8 cellular contexts compared by ENCODE assay signal in the genomic region with DNA sequence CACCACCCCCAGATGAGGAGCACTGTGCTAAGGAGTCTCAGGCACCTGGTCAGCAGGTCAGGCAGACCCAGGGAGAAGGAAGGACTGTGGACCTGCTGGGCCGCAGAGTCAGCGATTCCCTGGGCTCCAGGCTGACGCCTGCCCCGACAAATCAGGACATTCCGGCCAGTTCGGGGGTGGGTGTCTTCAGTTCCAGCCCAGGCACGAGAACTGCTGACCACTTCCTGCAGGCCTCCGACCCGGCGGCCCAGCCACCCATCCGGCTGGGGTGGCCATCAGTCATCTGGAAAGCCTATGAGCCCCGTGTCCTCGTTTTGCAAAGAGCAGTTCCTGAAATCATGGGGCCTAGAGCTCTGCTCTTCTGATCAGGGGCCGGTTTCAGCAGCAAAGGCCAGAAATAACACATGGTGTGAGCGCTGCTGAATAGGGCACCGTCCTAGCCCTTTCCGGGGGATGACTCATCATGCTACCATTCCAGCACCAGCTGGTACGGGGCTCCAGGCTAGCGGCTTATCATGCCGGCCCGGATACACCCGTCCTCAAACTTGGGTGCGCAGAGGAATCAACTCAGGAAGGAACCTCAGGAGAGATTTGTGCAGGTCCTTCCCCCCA. TPM values are rescaled to one million over a fixed set of nuclear protein-coding genes. Genes with fewer than 3 reads are reported as not detected.
DNase-seq lines count a peak whose midpoint lies in the region; ATAC-seq lines count a peak whose summit lies in the region.

No MANE protein-coding gene starts in this region.

- H3K9me3 ChIP-seq in naive thymus-derived CD4-positive, alpha-beta T cell (ENCODE audit: control insufficient read depth in 2 of 3, low read length in 3 of 3): no peaks in the 10 kb centered on the region

- H3K4me3 Mint-ChIP-seq in naive thymus-derived CD4-positive, alpha-beta T cell: no peak overlapping the region
- H3K4me3 Mint-ChIP-seq in activated naive CD4-positive, alpha-beta T cell treated with anti-CD3 and anti-CD28 coated beads for 36 hours: no peak overlapping the region

- peaks cover 2 to 11% (median 7%) of the 10 kb centered on the region in 7 donors for H3K4me1 Mint-ChIP-seq in naive thymus-derived CD4-positive, alpha-beta T cell
- H3K4me1 Mint-ChIP-seq in activated naive CD4-positive, alpha-beta T cell treated with anti-CD3 and anti-CD28 coated beads for 36 hours (ENCODE audit: low read depth): no peaks in the 10 kb centered on the region

- no peaks in the 10 kb centered on the region for H3K4me1 ChIP-seq in naive thymus-derived CD4-positive, alpha-beta T cell (ENCODE audit: control insufficient read depth in 2 of 2, insufficient read depth in 2 of 2, low read length in 2 of 2)

- H3K27me3 Mint-ChIP-seq in naive thymus-derived CD4-positive, alpha-beta T cell: peaks cover 0 to 6% (median 0%) of the 10 kb centered on the region in 5 donors
- H3K27me3 Mint-ChIP-seq in activated naive CD4-positive, alpha-beta T cell treated with anti-CD3 and anti-CD28 coated beads for 36 hours (ENCODE audit: low read depth): no peaks in the 10 kb centered on the region

- CTCF ChIA-PET in naive thymus-derived CD4-positive, alpha-beta T cell (lab: Charles Lee): interaction anchor here (0.6 to 1.2 kb wide), 3 partner anchors 17 to 1187 kb away, joined by 3 read pairs; no protein-coding TSS in a partner anchor
- CTCF ChIA-PET in activated naive CD4-positive, alpha-beta T cell treated with anti-CD3 and anti-CD28 coated beads for 36 hours (lab: Charles Lee): interaction anchor here (2.9 kb wide), 1 partner anchor 15 kb away, joined by 11 read pairs; no protein-coding TSS in a partner anchor

- intact Hi-C loops in naive thymus-derived CD4-positive, alpha-beta T cell (cut with micrococcal nuclease): no loop called here
- intact Hi-C loops in activated naive CD4-positive, alpha-beta T cell treated with anti-CD3 and anti-CD28 coated beads for 36 hours (cut with micrococcal nuclease): no loop called here

- peak overlapping the region in 1 of 9 donors; percentile 46 for H3K27ac Mint-ChIP-seq in naive thymus-derived CD4-positive, alpha-beta T cell
- no peak overlapping the region for H3K27ac Mint-ChIP-seq in activated naive CD4-positive, alpha-beta T cell treated with anti-CD3 and anti-CD28 coated beads for 36 hours

- H3K27ac ChIP-seq in epithelial cell of prostate: peak overlapping the region; percentile 78
- H3K27ac ChIP-seq in naive thymus-derived CD4-positive, alpha-beta T cell (ENCODE audit: low read depth, low read length): no peak overlapping the region

- H3K27me3 ChIP-seq in naive thymus-derived CD4-positive, alpha-beta T cell (ENCODE audit: control insufficient read depth in 2 of 2, insufficient read depth in 2 of 2, low read length in 2 of 2): no peaks in the 10 kb centered on the region

- POLR2A ChIA-PET in naive thymus-derived CD4-positive, alpha-beta T cell (lab: Charles Lee): interaction anchor here (0.6 kb wide), 1 partner anchor 11 kb away, joined by 5 read pairs; no protein-coding TSS in a partner anchor

- H3K9me3 Mint-ChIP-seq in naive thymus-derived CD4-positive, alpha-beta T cell: no peaks in the 10 kb centered on the region
- no peaks in the 10 kb centered on the region for H3K9me3 Mint-ChIP-seq in activated naive CD4-positive, alpha-beta T cell treated with anti-CD3 and anti-CD28 coated beads for 36 hours

- H3K4me3 ChIP-seq in naive thymus-derived CD4-positive, alpha-beta T cell (ENCODE audit: low read length): no peak overlapping the region

- H3K36me3 ChIP-seq in naive thymus-derived CD4-positive, alpha-beta T cell (ENCODE audit: control insufficient read depth in 2 of 3, insufficient read depth in 3 of 3, low read length in 3 of 3): no peaks in the 10 kb centered on the region

- peak; percentile 73 for ATAC-seq in naive thymus-derived CD4-positive, alpha-beta T cell

- peak; percentile 8 for DNase-seq in NCI-H1694 treated with DMSO at 0.1 percent for 48 hours (lab: John Stamatoyannopoulos, UW)
- no peak for DNase-seq in NCI-H1694 (lab: John Stamatoyannopoulos, UW)
- peak; percentile 76 for DNase-seq in NOMO-1 treated with DMSO at 0.1 percent for 48 hours (lab: John Stamatoyannopoulos, UW; ENCODE audit: unreplicated experiment)
- DNase-seq in epithelial cell of prostate (ENCODE audit: low read depth, low spot score): no peak
- DNase-seq in naive thymus-derived CD4-positive, alpha-beta T cell: no peak
- DNase-seq in NK-92 treated with Interleukin-12 subunit alpha and Interleukin-12 subunit beta, amount 100 ng/mL, for 24 hours (lab: John Stamatoyannopoulos, UW): no peak
- DNase-seq in activated naive CD4-positive, alpha-beta T cell treated with anti-CD3 and anti-CD28 coated beads for 36 hours: no peak
- DNase-seq in NCI-H1048 (lab: John Stamatoyannopoulos, UW): no peak

- no peaks in the 10 kb centered on the region for H3K36me3 Mint-ChIP-seq in naive thymus-derived CD4-positive, alpha-beta T cell
- no peaks in the 10 kb centered on the region for H3K36me3 Mint-ChIP-seq in activated naive CD4-positive, alpha-beta T cell treated with anti-CD3 and anti-CD28 coated beads for 36 hours (ENCODE audit: low read depth)

RNA-seq across cellular contexts. Expression of gene SH3TC1, which starts 7.8 kb away (rescaled TPM):
- 100 to 1,000 TPM in 1 of 5 experiments, 10 to 100 TPM in 4; 33.8 to 120 (median 41.2) TPM for total RNA-seq in naive thymus-derived CD4-positive, alpha-beta T cell
- 10 to 100 TPM in 1 of 2 donors, 1 to 10 TPM in 1; 6.5 to 12.1 TPM for polyA plus RNA-seq in naive thymus-derived CD4-positive, alpha-beta T cell
- 10 to 100 TPM; 17.9 to 23.6 TPM for total RNA-seq in activated naive CD4-positive, alpha-beta T cell treated with anti-CD3 and anti-CD28 coated beads for 36 hours

RNA-seq across cellular contexts. Expression of gene ABLIM2, which starts 32.6 kb away (rescaled TPM):
- 1 to 10 TPM in 4 of 5 experiments, under 1 TPM in 1; 0.22 to 4.9 (median 3.1) TPM for total RNA-seq in naive thymus-derived CD4-positive, alpha-beta T cell
- 1 to 10 TPM in 1 of 2 donors, under 1 TPM in 1; 0.99 to 5.8 TPM for polyA plus RNA-seq in naive thymus-derived CD4-positive, alpha-beta T cell
- total RNA-seq in activated naive CD4-positive, alpha-beta T cell treated with anti-CD3 and anti-CD28 coated beads for 36 hours: under 1 TPM; 0.22 to 0.24 TPM

Comparison
In these comparisons a context has a peak if more than half of its experiments do, and no peak if none do; other contexts are left out.
1. DNase-seq: peak in NCI-H1694 treated with DMSO at 0.1 percent for 48 hours (single experiment) and NOMO-1 treated with DMSO at 0.1 percent for 48 hours (single experiment); none in NCI-H1694 (single experiment), epithelial cell of prostate (single experiment), naive thymus-derived CD4-positive, alpha-beta T cell (0 of 9), NK-92 treated with Interleukin-12 subunit alpha and Interleukin-12 subunit beta, amount 100 ng/mL, for 24 hours (single experiment), activated naive CD4-positive, alpha-beta T cell treated with anti-CD3 and anti-CD28 coated beads for 36 hours (single experiment) and NCI-H1048 (single experiment).